In genomic region chr5:36373527-36374086, GRCh38 we compare ENCODE assay signal across 10 cellular contexts.
A peak's percentile ranks its signal among the peaks of the same experiment; 100 is the strongest.
DNase-seq lines count a peak whose midpoint lies in the region; ATAC-seq and TF ChIP-seq lines count a peak whose summit lies in the region.
"Had no signal": no experiment of that assay in that cellular context is flagged by ENCODE, and none has a peak within 500 bp of the region (broad histone marks: within the 10 kb centered on the region; RNA-seq: fewer than 3 reads in every experiment).

No MANE protein-coding gene starts in this region.

- H3K4me1 Mint-ChIP-seq in activated CD8-positive, alpha-beta T cell treated with anti-CD3 and anti-CD28 coated beads for 36 hours (ENCODE audit: low read depth) = no peaks in the 10 kb centered on the region

- H2BK12ac ChIP-seq in neuronal stem cell (ENCODE audit: low read length) = no peak overlapping the region

- in situ Hi-C loops in gastrocnemius medialis (cut with MboI; ENCODE audit: low sequenced_read_pairs in 4 of 4) = no loop called here

- H2AK5ac ChIP-seq in neuronal stem cell (ENCODE audit: low read depth, low read length) = no peak overlapping the region

- H4K8ac ChIP-seq in neuronal stem cell (ENCODE audit: low read depth, low read length) = no peak overlapping the region

- no peak for TF ChIP-seq CTCF in gastroesophageal sphincter (IDR thresholded peaks at IDR 0.05)
- no peak for TF ChIP-seq CTCF in gastrocnemius medialis (IDR thresholded peaks at IDR 0.05 in 4 of 5, conservative IDR thresholded peaks at IDR 0.05 in 1 of 5)
- no peak for TF ChIP-seq CTCF in activated CD8-positive, alpha-beta T cell treated with anti-CD3 and anti-CD28 coated beads for 36 hours (IDR thresholded peaks at IDR 0.05)

- no peak overlapping the region for H3K4me3 Mint-ChIP-seq in activated CD8-positive, alpha-beta T cell treated with anti-CD3 and anti-CD28 coated beads for 36 hours

- DNase-seq in GM03348 (ENCODE audit: low spot score) = peak; percentile 54
- DNase-seq in SIG-M5 (lab: John Stamatoyannopoulos, UW) = peak; percentile 91
- peak; percentile 62 to 73 for DNase-seq in gastrocnemius medialis
- DNase-seq in activated CD8-positive, alpha-beta T cell treated with anti-CD3 and anti-CD28 coated beads for 36 hours = no peak
- no peak for DNase-seq in activated effector memory CD4-positive, alpha-beta T cell treated with Interleukin-2 at 50 U/mL for 16 hours
- no peak for DNase-seq in neuronal stem cell (ENCODE audit: low spot score)
- DNase-seq: activated gamma-delta T cell treated with Interleukin-2 at 50 U/mL for 16 hours, RPMI8226 had no signal

- intact Hi-C loops in gastrocnemius medialis (cut with DNase I; ENCODE audit: low total_unique reads) = no loop called here
- intact Hi-C loops in activated CD8-positive, alpha-beta T cell treated with anti-CD3 and anti-CD28 coated beads for 36 hours (cut with micrococcal nuclease) = no loop called here

- ATAC-seq in gastroesophageal sphincter = peak; percentile 89
- peak; percentile 76 to 86 for ATAC-seq in gastrocnemius medialis
- ATAC-seq in activated CD8-positive, alpha-beta T cell treated with anti-CD3 and anti-CD28 coated beads for 36 hours = no peak
- no peak for ATAC-seq in HG03460 (IDR thresholded peaks at IDR 0.05; ENCODE audit: unreplicated experiment)

- H3K9me3 ChIP-seq in gastroesophageal sphincter = no peaks in the 10 kb centered on the region
- no peaks in the 10 kb centered on the region for H3K9me3 ChIP-seq in gastrocnemius medialis
- H3K9me3 ChIP-seq in neuronal stem cell (replicated peaks in 1 of 2; ENCODE audit: control insufficient read depth in 2 of 2, insufficient read depth in 1 of 2, low read depth in 1 of 2, low read length in 2 of 2) = no peaks in the 10 kb centered on the region

- no peak overlapping the region for H3K18ac ChIP-seq in neuronal stem cell (ENCODE audit: low read length)

- H4K91ac ChIP-seq in neuronal stem cell (ENCODE audit: low read depth, low read length, poor library complexity) = no peak overlapping the region

- peaks cover 0 to 13% (median 0%) of the 10 kb centered on the region in 3 donors for H3K4me1 ChIP-seq in gastroesophageal sphincter
- H3K4me1 ChIP-seq in gastrocnemius medialis = no peaks in the 10 kb centered on the region
- no peaks in the 10 kb centered on the region for H3K4me1 ChIP-seq in neuronal stem cell (ENCODE audit: control insufficient read depth in 2 of 2, insufficient read depth in 1 of 2, low read depth in 1 of 2, low read length in 2 of 2)

- no peak for TF ChIP-seq POLR2A in gastroesophageal sphincter (IDR thresholded peaks at IDR 0.05)
- no peak for TF ChIP-seq POLR2A in gastrocnemius medialis (IDR thresholded peaks at IDR 0.05)

- H2BK15ac ChIP-seq in neuronal stem cell (ENCODE audit: low read length) = no peak overlapping the region

- H2AFZ ChIP-seq in neuronal stem cell (ENCODE audit: low read length) = no peak overlapping the region

- no peak overlapping the region for H3K4ac ChIP-seq in neuronal stem cell (ENCODE audit: low read length)

- 81 to 91% methylated on average over 6 to 8 of the region's 8 CpGs for WGBS in gastroesophageal sphincter (ENCODE audit: low coverage in 1 of 2), 2 donors
- no CpG with 5 or more reads among the region's 8 CpGs for WGBS in neuronal stem cell (ENCODE audit: extremely low coverage in 2 of 2, insufficient read length in 2 of 2, insufficient replicate concordance in 1 of 2), 2 donors

- no peaks in the 10 kb centered on the region for H3K27me3 ChIP-seq in gastroesophageal sphincter
- H3K27me3 ChIP-seq in gastrocnemius medialis = no peaks in the 10 kb centered on the region
- peaks cover 0 to 2% (median 0%) of the 10 kb centered on the region in 3 experiments for H3K27me3 ChIP-seq in neuronal stem cell (ENCODE audit: control insufficient read depth in 3 of 3, insufficient read depth in 3 of 3, low read depth in 1 of 3, low read length in 3 of 3)

- no peak overlapping the region for H3K4me2 ChIP-seq in neuronal stem cell (ENCODE audit: insufficient read depth, low read length, poor library complexity, severe bottlenecking)

- TF ChIP-seq EP300 in gastroesophageal sphincter (IDR thresholded peaks at IDR 0.05) = no peak

- no peak overlapping the region for H2BK5ac ChIP-seq in neuronal stem cell (ENCODE audit: low read length)

- H3K79me1 ChIP-seq in neuronal stem cell (ENCODE audit: low read depth, low read length) = no peaks in the 10 kb centered on the region

- H3K9ac ChIP-seq in neuronal stem cell (ENCODE audit: low read depth, low read length, poor library complexity) = no peak overlapping the region

- no peaks in the 10 kb centered on the region for H3K9me3 Mint-ChIP-seq in activated CD8-positive, alpha-beta T cell treated with anti-CD3 and anti-CD28 coated beads for 36 hours

- peaks cover 3% of the 10 kb centered on the region for H3K27me3 Mint-ChIP-seq in activated CD8-positive, alpha-beta T cell treated with anti-CD3 and anti-CD28 coated beads for 36 hours

- CTCF ChIA-PET in activated CD8-positive, alpha-beta T cell treated with anti-CD3 and anti-CD28 coated beads for 36 hours (lab: Charles Lee) = no interaction called here

- POLR2A ChIA-PET in activated CD8-positive, alpha-beta T cell treated with anti-CD3 and anti-CD28 coated beads for 36 hours (lab: Charles Lee) = no interaction called here

- H3K23ac ChIP-seq in neuronal stem cell (ENCODE audit: low read depth, low read length, poor library complexity) = no peak overlapping the region

- no peak overlapping the region for H3K27ac Mint-ChIP-seq in activated CD8-positive, alpha-beta T cell treated with anti-CD3 and anti-CD28 coated beads for 36 hours

- H3K36me3 ChIP-seq in gastroesophageal sphincter (no peaks in the 10 kb centered on the region), gastrocnemius medialis (no peaks in the 10 kb centered on the region), neuronal stem cell (replicated peaks in 1 of 2; ENCODE audit: control insufficient read depth in 2 of 2, insufficient read depth in 2 of 2, low read length in 2 of 2) (no peaks in the 10 kb centered on the region)

- H3K36me3 Mint-ChIP-seq in activated CD8-positive, alpha-beta T cell treated with anti-CD3 and anti-CD28 coated beads for 36 hours (ENCODE audit: low read depth) = no peaks in the 10 kb centered on the region

- H3K27ac ChIP-seq in gastroesophageal sphincter (peak overlapping the region in 3 of 4 donors; percentile 18 to 64 (median 24)), gastrocnemius medialis (peak overlapping the region in 2 of 4 donors; percentile 15 to 24), neuronal stem cell (replicated peaks; ENCODE audit: low read length) (no peak overlapping the region)

- H3K4me3 ChIP-seq in gastroesophageal sphincter (no peak overlapping the region), gastrocnemius medialis (no peak overlapping the region), neuronal stem cell (ENCODE audit: low read length in 2 of 2) (no peak overlapping the region)

- no peak overlapping the region for H2BK120ac ChIP-seq in neuronal stem cell (ENCODE audit: low read depth, low read length)

- H3K14ac ChIP-seq in neuronal stem cell (ENCODE audit: low read length) = no peak overlapping the region

Comparison
In these comparisons a context has a peak if more than half of its experiments do, and no peak if none do; other contexts are left out.
1. DNase-seq: peak in GM03348 (single experiment), SIG-M5 (single experiment) and gastrocnemius medialis (2 of 2); none in activated CD8-positive, alpha-beta T cell treated with anti-CD3 and anti-CD28 coated beads for 36 hours (single experiment), activated effector memory CD4-positive, alpha-beta T cell treated with Interleukin-2 at 50 U/mL for 16 hours (single experiment) and neuronal stem cell (single experiment).
2. ATAC-seq: peak in gastroesophageal sphincter (single experiment) and gastrocnemius medialis (2 of 2); none in activated CD8-positive, alpha-beta T cell treated with anti-CD3 and anti-CD28 coated beads for 36 hours (single experiment) and HG03460 (single experiment).